14 cellular contexts compared by ENCODE assay signal in genomic region chr15:44775923-44776322, GRCh38. TPM values are rescaled to one million over a fixed set of nuclear protein-coding genes. Genes with fewer than 3 reads are reported as not detected.
DNase-seq lines count a peak whose midpoint lies in the region; ATAC-seq and TF ChIP-seq lines count a peak whose summit lies in the region.
"Had no signal": no experiment of that assay in that cellular context is flagged by ENCODE, and none has a peak within 500 bp of the region (broad histone marks: within the 10 kb centered on the region; RNA-seq: fewer than 3 reads in every experiment).

No MANE protein-coding gene starts in this region.

- DNase-seq in GM23248 (peak; percentile 29), NCI-H1930 (lab: John Stamatoyannopoulos, UW) (peak; percentile 12 to 35), SK-N-SH (peak; percentile 71), lung microvascular endothelial cell (ENCODE audit: low read depth in 2 of 2) (peak; percentile 24 to 51), NOMO-1 (lab: John Stamatoyannopoulos, UW; ENCODE audit: unreplicated experiment in 2 of 2) (no peak), type B pancreatic cell (ENCODE audit: extremely low spot score, unreplicated experiment) (no peak)
- DNase-seq: activated CD8-positive, alpha-beta T cell treated with anti-CD3 and anti-CD28 coated beads, Interleukin-2, amount 10 ng/mL, durations not matched to agents 7 days and 5 days; kidney; pancreas; uterus had no signal

- H3K79me2 ChIP-seq in GM23248 (ENCODE audit: insufficient read depth) (no peaks in the 10 kb centered on the region), SK-N-SH (ENCODE audit: insufficient read depth) (no peaks in the 10 kb centered on the region)

- peak in 1 of 2 experiments; percentile 45; a peak in 1 of 4 replicates for TF ChIP-seq EP300 in SK-N-SH (IDR thresholded peaks at IDR 0.05; ENCODE audit: borderline replicate concordance in 1 of 2, low read depth in 1 of 2, low read length in 1 of 2)

- H3K4me2 ChIP-seq in GM23248 (ENCODE audit: unreplicated experiment) (no peak overlapping the region), SK-N-SH (no peak overlapping the region)

- H3K27me3 ChIP-seq in GM23248 (replicated peaks; ENCODE audit: insufficient read depth) = no peaks in the 10 kb centered on the region
- H3K27me3 ChIP-seq in SK-N-SH (ENCODE audit: insufficient read depth) = no peaks in the 10 kb centered on the region
- H3K27me3 ChIP-seq: adrenal gland, pancreas, uterus had no signal

- peaks cover 10% of the 10 kb centered on the region for H3K9me3 Mint-ChIP-seq in type B pancreatic cell

- ATAC-seq in HG03039 (IDR thresholded peaks at IDR 0.05; ENCODE audit: unreplicated experiment) (no peak), GM18907 (IDR thresholded peaks at IDR 0.05; ENCODE audit: unreplicated experiment) (no peak)
- ATAC-seq: activated CD8-positive, alpha-beta T cell treated with anti-CD3 and anti-CD28 coated beads, Interleukin-2, amount 10 ng/mL, durations not matched to agents 7 days and 5 days; pancreas had no signal

- H3K27ac ChIP-seq in GM23248 = no peak overlapping the region
- H3K27ac ChIP-seq in SK-N-SH (ENCODE audit: low read depth in 2 of 2, low read length in 1 of 2) = peak overlapping the region in 1 of 2 experiments; percentile 80; a peak in 2 of 4 replicates
- H3K27ac ChIP-seq: adrenal gland, pancreas, SK-N-MC, uterus had no signal

- CTCF ChIA-PET in SK-N-SH (lab: Yijun Ruan, JAX) = interaction anchor here (0.6 to 1.0 kb wide), 2 partner anchors 37 to 45 kb away, joined by 3 read pairs; no protein-coding TSS in a partner anchor

- no peak overlapping the region for H3K27ac Mint-ChIP-seq in type B pancreatic cell
- H3K27ac Mint-ChIP-seq: activated CD8-positive, alpha-beta T cell treated with anti-CD3 and anti-CD28 coated beads, Interleukin-2, amount 10 ng/mL, durations not matched to agents 7 days and 5 days had no signal

- H2AFZ ChIP-seq in GM23248 (no peak overlapping the region), SK-N-SH (ENCODE audit: low read depth) (no peak overlapping the region)

- no peak overlapping the region for H3K4me3 Mint-ChIP-seq in type B pancreatic cell
- H3K4me3 Mint-ChIP-seq: activated CD8-positive, alpha-beta T cell treated with anti-CD3 and anti-CD28 coated beads, Interleukin-2, amount 10 ng/mL, durations not matched to agents 7 days and 5 days had no signal

- H3K4me1 ChIP-seq in GM23248 (ENCODE audit: insufficient read depth) = no peaks in the 10 kb centered on the region
- H3K4me1 ChIP-seq in SK-N-SH (ENCODE audit: control insufficient read depth in 1 of 2, insufficient read depth in 2 of 2, low read depth in 1 of 2, low read length in 1 of 2) = peaks cover 0 to 4% of the 10 kb centered on the region in 2 experiments; a peak in 2 of 4 replicates
- H3K4me1 ChIP-seq: adrenal gland, pancreas, uterus had no signal

- peaks cover 8% of the 10 kb centered on the region for H3K4me1 Mint-ChIP-seq in type B pancreatic cell (ENCODE audit: unreplicated experiment)

- H3K9me2 ChIP-seq in GM23248 (ENCODE audit: insufficient read depth) (no peaks in the 10 kb centered on the region), SK-N-SH (no peaks in the 10 kb centered on the region)

- no peaks in the 10 kb centered on the region for H4K20me1 ChIP-seq in GM23248 (ENCODE audit: insufficient read depth)
- no peaks in the 10 kb centered on the region for H4K20me1 ChIP-seq in SK-N-SH (ENCODE audit: insufficient read depth)

- no peak for TF ChIP-seq CTCF in SK-N-SH (IDR thresholded peaks at IDR 0.05)
- no peak for TF ChIP-seq CTCF in type B pancreatic cell (conservative IDR thresholded peaks at IDR 0.05)

- H3K36me3 ChIP-seq in GM23248 (ENCODE audit: low read depth) = no peaks in the 10 kb centered on the region
- H3K36me3 ChIP-seq in SK-N-SH (replicated peaks in 1 of 2; ENCODE audit: control insufficient read depth in 1 of 2, insufficient read depth in 2 of 2, low read length in 1 of 2) = no peaks in the 10 kb centered on the region
- H3K36me3 ChIP-seq: adrenal gland, pancreas, uterus had no signal

- no peak overlapping the region for H3K4me3 ChIP-seq in GM23248
- no peak overlapping the region for H3K4me3 ChIP-seq in SK-N-SH (ENCODE audit: low read depth in 2 of 2, low read length in 1 of 2)
- H3K4me3 ChIP-seq: adrenal gland, pancreas, SK-N-MC, uterus had no signal

- no peak for TF ChIP-seq RAD21 in SK-N-SH (IDR thresholded peaks at IDR 0.05; ENCODE audit: low read length)

- 34 to 36% methylated on average over 3 of the region's 3 CpGs for WGBS in GM23248 (ENCODE audit: low coverage in 1 of 2, low lambda C conversion rate in 2 of 2, missing lambda C conversion rate in 2 of 2), 2 experiments
- 15% methylated on average over 2 of the region's 3 CpGs for WGBS in SK-N-SH (ENCODE audit: low lambda C conversion rate)

- H3K27me3 Mint-ChIP-seq in type B pancreatic cell = no peaks in the 10 kb centered on the region

- no peaks in the 10 kb centered on the region for H3K36me3 Mint-ChIP-seq in type B pancreatic cell

- POLR2A ChIA-PET in SK-N-SH (lab: Yijun Ruan, JAX) = interaction anchor here (0.8 to 1.1 kb wide), 3 partner anchors 47 to 113 kb away, joined by 3 to 4 read pairs (median 4); partner anchors contain the start of gene SPG11

- H3F3A ChIP-seq in GM23248 (ENCODE audit: insufficient read depth) = no peaks in the 10 kb centered on the region
- no peaks in the 10 kb centered on the region for H3F3A ChIP-seq in SK-N-SH (replicated peaks; ENCODE audit: insufficient read depth)

- in situ Hi-C loops in GM23248 (cut with MboI) = no loop called here

- H3K9ac ChIP-seq in GM23248 (no peak overlapping the region), SK-N-SH (no peak overlapping the region)

- no peaks in the 10 kb centered on the region for H3K9me3 ChIP-seq in GM23248 (ENCODE audit: low read depth)
- no peaks in the 10 kb centered on the region for H3K9me3 ChIP-seq in SK-N-SH
- H3K9me3 ChIP-seq: adrenal gland, pancreas, uterus had no signal

TF ChIP-seq in SK-N-SH, 30 proteins besides CTCF, POLR2A, EP300 and RAD21 (continues in another document):
- TF ChIP-seq ELF1 (IDR thresholded peaks at IDR 0.05) = no peak
- TF ChIP-seq PBX3 (IDR thresholded peaks at IDR 0.05) = no peak
- TF ChIP-seq EZH2phosphoT487 (IDR thresholded peaks at IDR 0.05; ENCODE audit: borderline replicate concordance, low read depth) = no peak
- peak; percentile 79 for TF ChIP-seq CHD2 (IDR thresholded peaks at IDR 0.05; ENCODE audit: low read length, partially characterized antibody)
- no peak for TF ChIP-seq GATA2 (CRISPR knock-in tag; IDR thresholded peaks at IDR 0.05)
- TF ChIP-seq, protein P1, sequence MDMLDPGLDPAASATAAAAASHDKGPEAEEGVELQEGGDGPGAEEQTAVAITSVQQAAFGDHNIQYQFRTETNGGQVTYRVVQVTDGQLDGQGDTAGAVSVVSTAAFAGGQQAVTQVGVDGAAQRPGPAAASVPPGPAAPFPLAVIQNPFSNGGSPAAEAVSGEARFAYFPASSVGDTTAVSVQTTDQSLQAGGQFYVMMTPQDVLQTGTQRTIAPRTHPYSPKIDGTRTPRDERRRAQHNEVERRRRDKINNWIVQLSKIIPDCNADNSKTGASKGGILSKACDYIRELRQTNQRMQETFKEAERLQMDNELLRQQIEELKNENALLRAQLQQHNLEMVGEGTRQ (IDR thresholded peaks at IDR 0.05; ENCODE audit: borderline replicate concordance, low read depth, low read length) = no peak
- TF ChIP-seq RFX5 (IDR thresholded peaks at IDR 0.05; ENCODE audit: low read length) = no peak
- no peak for TF ChIP-seq REST (IDR thresholded peaks at IDR 0.05; ENCODE audit: low read depth, low read length)
- TF ChIP-seq TAF1 (IDR thresholded peaks at IDR 0.05; ENCODE audit: borderline replicate concordance, low read depth, low read length) = no peak
- TF ChIP-seq SMC3 (IDR thresholded peaks at IDR 0.05; ENCODE audit: low read depth, low read length) = no peak
- no peak for TF ChIP-seq NRF1 (IDR thresholded peaks at IDR 0.05; ENCODE audit: low read depth, low read length)

RNA-seq across cellular contexts. Expression of gene TRIM69, which starts 39.6 kb away (rescaled TPM):
- 9.2 and 9.7 TPM in 2 replicates for total RNA-seq in GM23248 (2014; rRNA removed; shearing (Covaris generic))
- polyA plus RNA-seq in GM23248 (2016; fragmentation: Nextera tagmentation; extraction: Ambion mirVana) = 8.9 and 9.8 TPM in 2 replicates
- 9.7 and 11.1 TPM in 2 replicates for polyA plus RNA-seq in SK-N-SH (2012; rRNA removed)
- 13.2 and 13.8 TPM in 2 replicates for polyA plus RNA-seq in SK-N-SH (2012; cell fraction: cytosol; rRNA removed)
- polyA plus RNA-seq in SK-N-SH (2012; cell fraction: nucleus; rRNA removed) = 7.0 and 7.6 TPM in 2 replicates
- 6.1 and 8.5 TPM in 2 replicates for total RNA-seq in lung microvascular endothelial cell
- total RNA-seq in type B pancreatic cell (ENCODE audit: low replicate concordance) = 24.9 and 30.9 TPM in 2 replicates

Comparison
In these comparisons a context has a peak if more than half of its experiments do, and no peak if none do; other contexts are left out.
1. DNase-seq: peak in GM23248 (single experiment), NCI-H1930 (2 of 2), SK-N-SH (single experiment) and lung microvascular endothelial cell (2 of 2); none in NOMO-1 (0 of 2) and type B pancreatic cell (single experiment).